In the genomic region with DNA sequence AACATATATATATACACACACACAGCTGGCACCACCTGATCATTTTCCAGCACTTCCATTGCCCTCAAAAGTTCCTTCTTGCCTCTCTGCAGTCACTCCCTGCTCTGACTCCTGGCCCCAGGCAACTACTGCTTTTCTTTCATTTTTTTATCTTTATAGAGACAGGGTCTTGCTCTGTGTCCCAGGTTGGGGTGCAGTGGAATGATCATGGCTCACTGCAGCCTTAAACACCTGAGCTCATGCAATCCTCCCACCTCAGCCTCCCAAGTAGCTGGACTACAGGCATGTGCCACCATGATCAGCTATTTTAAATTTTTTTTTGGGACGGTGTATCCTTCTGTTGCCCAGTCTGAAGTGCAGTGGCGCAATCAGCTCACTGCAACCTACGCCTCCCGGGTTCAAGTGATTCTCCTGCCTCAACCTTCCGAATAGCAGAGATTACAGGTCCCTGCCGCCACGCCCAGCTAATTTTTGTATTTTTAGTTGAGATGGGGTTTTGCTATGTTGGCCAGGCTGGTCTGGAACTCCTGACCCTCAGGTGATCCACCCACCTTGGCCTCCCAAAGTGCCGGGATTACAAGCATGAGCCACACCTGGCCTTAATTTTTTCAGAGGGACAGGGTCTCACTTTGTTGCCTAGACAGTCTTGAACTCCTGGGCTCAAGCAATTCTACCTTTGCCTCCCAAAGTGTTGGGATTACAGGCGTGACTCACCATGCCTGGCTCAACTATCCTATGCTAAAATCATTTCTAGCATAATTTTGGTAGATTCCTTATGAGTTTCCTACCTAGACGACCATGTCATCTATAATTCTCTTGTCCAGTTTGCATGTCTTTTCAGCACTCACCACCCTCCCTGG, we compare ENCODE assay signal across 17 cellular contexts. TPM values are rescaled to one million over a fixed set of nuclear protein-coding genes. Genes with fewer than 3 reads are reported as not detected.
DNase-seq lines count a peak whose midpoint lies in the region; ATAC-seq, FAIRE-seq and TF ChIP-seq lines count a peak whose summit lies in the region.
"Had no signal": no experiment of that assay in that cellular context is flagged by ENCODE, and none has a peak within 500 bp of the region (broad histone marks: within the 10 kb centered on the region; RNA-seq: fewer than 3 reads in every experiment).

No MANE protein-coding gene starts in this region.

- WGBS in sigmoid colon, 2 donors: 89 to 92% methylated on average over 10 of the region's 10 CpGs

- no peak for TF ChIP-seq EP300 in sigmoid colon (IDR thresholded peaks at IDR 0.05)

- H3K9me3 ChIP-seq in astrocyte (ENCODE audit: insufficient read depth, low read depth, low read length) (no peaks in the 10 kb centered on the region), sigmoid colon (no peaks in the 10 kb centered on the region)
- H3K9me3 ChIP-seq: ascending aorta, Caco-2, spleen had no signal

- peaks cover 49% of the 10 kb centered on the region for H4K20me1 ChIP-seq in astrocyte (ENCODE audit: insufficient read depth, low read length)

- DNase-seq in T-helper 2 cell treated with Interferon-gamma antibody and Interleukin-4, amounts not matched to agents 5 μg/mL and 100 μg/mL, for 36 hours (ENCODE audit: low spot score): no peak
- no peak for DNase-seq in T-helper 2 cell
- no peak for DNase-seq in astrocyte (ENCODE audit: low read depth)
- DNase-seq in natural killer cell treated with Interleukin-12 subunit alpha and Interleukin-12 subunit beta and Interleukin-15 and Interleukin-18, amount 100 ng/mL, for 72 hours (ENCODE audit: low spot score): no peak
- no peak for DNase-seq in sigmoid colon
- DNase-seq in NOMO-1 treated with DMSO at 0.1 percent for 48 hours (lab: John Stamatoyannopoulos, UW; ENCODE audit: unreplicated experiment): no peak
- DNase-seq: Caco-2, GDM1, KBM-7, NCI-H146, NCI-H526, Right ventricle myocardium superior had no signal

- FAIRE-seq in astrocyte (lab: Jason Lieb, UNC): no peak
- FAIRE-seq: A204.1 had no signal

- H3K27ac ChIP-seq in astrocyte (ENCODE audit: low read depth, low read length): no peak overlapping the region
- no peak overlapping the region for H3K27ac ChIP-seq in sigmoid colon
- H3K27ac ChIP-seq: ascending aorta, spleen had no signal

- H3K27me3 ChIP-seq in astrocyte (ENCODE audit: insufficient read depth, low read length) (no peaks in the 10 kb centered on the region), sigmoid colon (no peaks in the 10 kb centered on the region)
- H3K27me3 ChIP-seq: ascending aorta, spleen had no signal

- H3K79me2 ChIP-seq in astrocyte (ENCODE audit: insufficient read depth, low read length): peaks cover 36% of the 10 kb centered on the region

- H3K4me3 Mint-ChIP-seq in T-helper 2 cell treated with Interferon-gamma antibody and Interleukin-4, amounts not matched to agents 5 μg/mL and 100 μg/mL, for 36 hours: no peak overlapping the region
- no peak overlapping the region for H3K4me3 Mint-ChIP-seq in IgD-negative memory B cell
- peak overlapping the region; percentile 64 for H3K4me3 Mint-ChIP-seq in astrocyte (ENCODE audit: unreplicated experiment)
- H3K4me3 Mint-ChIP-seq in natural killer cell treated with Interleukin-12 subunit alpha and Interleukin-12 subunit beta and Interleukin-15 and Interleukin-18, amount 100 ng/mL, for 72 hours: peak overlapping the region; percentile 3

- H3K36me3 Mint-ChIP-seq in T-helper 2 cell treated with Interferon-gamma antibody and Interleukin-4, amounts not matched to agents 5 μg/mL and 100 μg/mL, for 36 hours (ENCODE audit: low read depth): peaks cover 66% of the 10 kb centered on the region
- H3K36me3 Mint-ChIP-seq in IgD-negative memory B cell (peaks cover 12% of the 10 kb centered on the region), astrocyte (ENCODE audit: low read depth, unreplicated experiment) (peaks cover 32% of the 10 kb centered on the region)
- peaks cover 55% of the 10 kb centered on the region for H3K36me3 Mint-ChIP-seq in natural killer cell treated with Interleukin-12 subunit alpha and Interleukin-12 subunit beta and Interleukin-15 and Interleukin-18, amount 100 ng/mL, for 72 hours

- TF ChIP-seq CTCF in astrocyte (IDR thresholded peaks at IDR 0.05; ENCODE audit: insufficient read depth, low read depth, low read length) (no peak), sigmoid colon (IDR thresholded peaks at IDR 0.05) (no peak)

- peak overlapping the region; percentile 23 for H3K27ac Mint-ChIP-seq in T-helper 2 cell treated with Interferon-gamma antibody and Interleukin-4, amounts not matched to agents 5 μg/mL and 100 μg/mL, for 36 hours
- peak overlapping the region in 2 of 3 donors; percentile 53 to 60 for H3K27ac Mint-ChIP-seq in IgD-negative memory B cell
- no peak overlapping the region for H3K27ac Mint-ChIP-seq in astrocyte (ENCODE audit: unreplicated experiment)
- H3K27ac Mint-ChIP-seq in natural killer cell treated with Interleukin-12 subunit alpha and Interleukin-12 subunit beta and Interleukin-15 and Interleukin-18, amount 100 ng/mL, for 72 hours: peak overlapping the region; percentile 8 to 37

- TF ChIP-seq POLR2A in sigmoid colon (IDR thresholded peaks at IDR 0.05): no peak

- H3K27me3 Mint-ChIP-seq in T-helper 2 cell treated with Interferon-gamma antibody and Interleukin-4, amounts not matched to agents 5 μg/mL and 100 μg/mL, for 36 hours (ENCODE audit: low read depth): no peaks in the 10 kb centered on the region
- H3K27me3 Mint-ChIP-seq in IgD-negative memory B cell (no peaks in the 10 kb centered on the region), astrocyte (ENCODE audit: low read depth, unreplicated experiment) (no peaks in the 10 kb centered on the region)
- no peaks in the 10 kb centered on the region for H3K27me3 Mint-ChIP-seq in natural killer cell treated with Interleukin-12 subunit alpha and Interleukin-12 subunit beta and Interleukin-15 and Interleukin-18, amount 100 ng/mL, for 72 hours

- peaks cover 9% of the 10 kb centered on the region for H3K4me1 ChIP-seq in astrocyte (ENCODE audit: insufficient read depth, low read length)
- H3K4me1 ChIP-seq in sigmoid colon: peaks cover 0 to 23% (median 20%) of the 10 kb centered on the region in 4 donors

- peak in 1 of 2 donors; percentile 22 for ATAC-seq in natural killer cell treated with Interleukin-12 subunit alpha and Interleukin-12 subunit beta and Interleukin-15 and Interleukin-18, amount 100 ng/mL, for 72 hours
- no peak for ATAC-seq in HG02623 (IDR thresholded peaks at IDR 0.05; ENCODE audit: unreplicated experiment)

- no peak overlapping the region for H3K9ac ChIP-seq in astrocyte (ENCODE audit: low read length)

- H2AFZ ChIP-seq in astrocyte (ENCODE audit: low read depth, low read length): no peak overlapping the region

- no peak overlapping the region for H3K4me2 ChIP-seq in astrocyte (ENCODE audit: low read length)

- intact Hi-C loops in sigmoid colon (cut with DNase I): no loop called here

- no peak overlapping the region for H3K4me3 ChIP-seq in astrocyte (ENCODE audit: insufficient read depth, low read depth, low read length)
- no peak overlapping the region for H3K4me3 ChIP-seq in sigmoid colon
- H3K4me3 ChIP-seq: ascending aorta, spleen had no signal

- peaks cover 28% of the 10 kb centered on the region for H3K4me1 Mint-ChIP-seq in T-helper 2 cell treated with Interferon-gamma antibody and Interleukin-4, amounts not matched to agents 5 μg/mL and 100 μg/mL, for 36 hours (ENCODE audit: low read depth)
- H3K4me1 Mint-ChIP-seq in IgD-negative memory B cell (peaks cover 9 to 15% (median 13%) of the 10 kb centered on the region in 3 donors), astrocyte (ENCODE audit: low read depth, unreplicated experiment) (peaks cover 22% of the 10 kb centered on the region)
- H3K4me1 Mint-ChIP-seq in natural killer cell treated with Interleukin-12 subunit alpha and Interleukin-12 subunit beta and Interleukin-15 and Interleukin-18, amount 100 ng/mL, for 72 hours (ENCODE audit: low read depth in 2 of 2): peaks cover 29 to 42% of the 10 kb centered on the region in 2 donors

- no peaks in the 10 kb centered on the region for H3K9me3 Mint-ChIP-seq in T-helper 2 cell treated with Interferon-gamma antibody and Interleukin-4, amounts not matched to agents 5 μg/mL and 100 μg/mL, for 36 hours
- H3K9me3 Mint-ChIP-seq in IgD-negative memory B cell (peaks cover 0 to 3% (median 0%) of the 10 kb centered on the region in 3 donors), astrocyte (ENCODE audit: unreplicated experiment) (no peaks in the 10 kb centered on the region)
- no peaks in the 10 kb centered on the region for H3K9me3 Mint-ChIP-seq in natural killer cell treated with Interleukin-12 subunit alpha and Interleukin-12 subunit beta and Interleukin-15 and Interleukin-18, amount 100 ng/mL, for 72 hours

- H3K36me3 ChIP-seq in astrocyte (ENCODE audit: insufficient read depth, low read length) (peaks cover 51% of the 10 kb centered on the region), sigmoid colon (peaks cover 37 to 63% (median 50%) of the 10 kb centered on the region in 4 donors)

RNA-seq across cellular contexts. Expression of gene HSP90AA1, which starts 7.8 kb away (rescaled TPM):
- polyA plus RNA-seq in IgD-negative memory B cell (372 TPM), sigmoid colon (100 to 1,000 TPM; 167 to 333 (median 245) TPM)
- total RNA-seq in astrocyte (352 and 428 TPM in 2 replicates), sigmoid colon (100 to 1,000 TPM; 252 to 463 (median 333) TPM)
- 100 to 1,000 TPM; 831 to 919 TPM for total RNA-seq in natural killer cell treated with Interleukin-12 subunit alpha and Interleukin-12 subunit beta and Interleukin-15 and Interleukin-18, amount 100 ng/mL, for 72 hours

Comparison
In these comparisons a context has a peak if more than half of its experiments do, and no peak if none do; other contexts are left out.
1. H3K4me3 Mint-ChIP-seq: peak in astrocyte (single experiment) and natural killer cell treated with Interleukin-12 subunit alpha and Interleukin-12 subunit beta and Interleukin-15 and Interleukin-18, amount 100 ng/mL, for 72 hours (single experiment); none in T-helper 2 cell treated with Interferon-gamma antibody and Interleukin-4, amounts not matched to agents 5 μg/mL and 100 μg/mL, for 36 hours (single experiment) and IgD-negative memory B cell (0 of 4).